Comparison of ENCODE assay signal across 27 cellular contexts in genomic region chr2:37779123-37779522, GRCh38.
DNase-seq lines count a peak whose midpoint lies in the region; ATAC-seq, FAIRE-seq and TF ChIP-seq lines count a peak whose summit lies in the region.
"Had no signal": no experiment of that assay in that cellular context is flagged by ENCODE, and none has a peak within 500 bp of the region (broad histone marks: within the 10 kb centered on the region; RNA-seq: fewer than 3 reads in every experiment).

No MANE protein-coding gene starts in this region.

- TF ChIP-seq POLR2A in sigmoid colon (IDR thresholded peaks at IDR 0.05): no peak

- H3K4me3 ChIP-seq in Caco-2 (ENCODE audit: low read depth, low read length) (no peak overlapping the region), astrocyte (ENCODE audit: insufficient read depth, low read depth, low read length) (no peak overlapping the region), sigmoid colon (no peak overlapping the region)
- H3K4me3 ChIP-seq: dorsolateral prefrontal cortex, neural progenitor cell, thyroid gland had no signal

- peaks cover 63% of the 10 kb centered on the region for H3K4me1 Mint-ChIP-seq in Caco-2 (ENCODE audit: low read depth, unreplicated experiment)
- peaks cover 72% of the 10 kb centered on the region for H3K4me1 Mint-ChIP-seq in astrocyte (ENCODE audit: low read depth, unreplicated experiment)
- peaks cover 84% of the 10 kb centered on the region for H3K4me1 Mint-ChIP-seq in mesothelial cell of epicardium
- H3K4me1 Mint-ChIP-seq in activated T-cell treated with anti-CD3 and anti-CD28 coated beads, Interleukin-2, amount 50 U/mL, for 24 hours (ENCODE audit: low read depth): no peaks in the 10 kb centered on the region
- no peaks in the 10 kb centered on the region for H3K4me1 Mint-ChIP-seq in T-cell
- H3K4me1 Mint-ChIP-seq in activated CD8-positive, alpha-beta T cell treated with anti-CD3 and anti-CD28 coated beads for 36 hours (ENCODE audit: low read depth): no peaks in the 10 kb centered on the region

- H3K27ac ChIP-seq in astrocyte (ENCODE audit: low read depth, low read length) (no peak overlapping the region), sigmoid colon (peak overlapping the region; percentile 80 to 88 (median 82))
- H3K27ac ChIP-seq: dorsolateral prefrontal cortex, neural progenitor cell, RWPE1, thyroid gland had no signal

- no peak overlapping the region for H2AFZ ChIP-seq in astrocyte (ENCODE audit: low read depth, low read length)
- H2AFZ ChIP-seq: neural progenitor cell had no signal

- peak in 3 of 4 donors; percentile 37 to 75 (median 41) for TF ChIP-seq EP300 in sigmoid colon (IDR thresholded peaks at IDR 0.05)

- POLR2A ChIA-PET in Caco-2 (lab: Charles Lee): no interaction called here
- POLR2A ChIA-PET in T-cell (lab: Charles Lee): interaction anchor here in 1 of 2 donors (0.7 kb wide), 1 partner anchor 43 kb away, joined by 3 read pairs; no protein-coding TSS in a partner anchor
- POLR2A ChIA-PET in activated CD8-positive, alpha-beta T cell treated with anti-CD3 and anti-CD28 coated beads for 36 hours (lab: Charles Lee): no interaction called here

- peak; percentile 43 for FAIRE-seq in astrocyte (lab: Jason Lieb, UNC)
- FAIRE-seq: islet of Langerhans had no signal

- H3K79me2 ChIP-seq in astrocyte (ENCODE audit: insufficient read depth, low read length): no peaks in the 10 kb centered on the region

- H3K27me3 ChIP-seq in Caco-2 (replicated peaks; ENCODE audit: control insufficient read depth, insufficient read depth, low read length) (no peaks in the 10 kb centered on the region), astrocyte (ENCODE audit: insufficient read depth, low read length) (no peaks in the 10 kb centered on the region), sigmoid colon (no peaks in the 10 kb centered on the region)
- H3K27me3 ChIP-seq: dorsolateral prefrontal cortex, neural progenitor cell, thyroid gland had no signal

- H3K4me3 Mint-ChIP-seq in Caco-2 (ENCODE audit: unreplicated experiment): no peak overlapping the region
- H3K4me3 Mint-ChIP-seq in astrocyte (ENCODE audit: unreplicated experiment): no peak overlapping the region
- H3K4me3 Mint-ChIP-seq in mesothelial cell of epicardium: no peak overlapping the region
- H3K4me3 Mint-ChIP-seq in activated T-cell treated with anti-CD3 and anti-CD28 coated beads, Interleukin-2, amount 50 U/mL, for 24 hours: no peak overlapping the region
- no peak overlapping the region for H3K4me3 Mint-ChIP-seq in T-cell
- no peak overlapping the region for H3K4me3 Mint-ChIP-seq in activated CD8-positive, alpha-beta T cell treated with anti-CD3 and anti-CD28 coated beads for 36 hours
- H3K4me3 Mint-ChIP-seq: activated T-cell treated with anti-CD3 and anti-CD28 coated beads, Interleukin-2, amount 50 U/mL, for 72 hours; neural progenitor cell had no signal

- DNase-seq in Caco-2: peak in 1 of 2 experiments; percentile 26
- DNase-seq in astrocyte (ENCODE audit: low read depth): no peak
- DNase-seq in mesothelial cell of epicardium (ENCODE audit: low spot score in 2 of 2, unreplicated experiment in 2 of 2): no peak
- no peak for DNase-seq in sigmoid colon
- no peak for DNase-seq in activated T-cell treated with anti-CD3 and anti-CD28 coated beads, Interleukin-2, amount 50 U/mL, for 24 hours
- no peak for DNase-seq in HK-2 (ENCODE audit: unreplicated experiment)
- DNase-seq in T-cell: no peak
- DNase-seq in activated CD8-positive, alpha-beta T cell treated with anti-CD3 and anti-CD28 coated beads for 36 hours: no peak
- DNase-seq: ACHN; activated CD4-positive, alpha-beta T cell treated with anti-CD3 and anti-CD28 coated beads for 4 hours; activated naive CD4-positive, alpha-beta T cell; activated T-cell treated with anti-CD3 and anti-CD28 coated beads, Interleukin-2, amount 50 U/mL, for 72 hours; cerebellar nuclear complex; DMS79; dorsolateral prefrontal cortex; GF-D8; KBM-7; NCI-H1105 treated with DMSO at 0.1 percent for 48 hours; NCI-H2029; NCI-H774; posterior cingulate gyrus; stimulated activated naive CD8-positive, alpha-beta T cell treated with anti-CD3 and anti-CD28 coated beads, Interleukin-15, Interleukin-2, amounts not matched to agents 100 U/mL and 50 U/mL, for 24 hours; thyroid gland had no signal

- no peak overlapping the region for H3K4me2 ChIP-seq in astrocyte (ENCODE audit: low read length)
- H3K4me2 ChIP-seq: neural progenitor cell had no signal

- no TSS peak for BruUV-seq in Caco-2 (replicated peaks; lab: Mats Ljungman, UMichigan)

- H3K9me3 Mint-ChIP-seq in Caco-2 (ENCODE audit: unreplicated experiment): peaks cover 19% of the 10 kb centered on the region
- peaks cover 1% of the 10 kb centered on the region for H3K9me3 Mint-ChIP-seq in astrocyte (ENCODE audit: unreplicated experiment)
- no peaks in the 10 kb centered on the region for H3K9me3 Mint-ChIP-seq in mesothelial cell of epicardium
- H3K9me3 Mint-ChIP-seq in activated T-cell treated with anti-CD3 and anti-CD28 coated beads, Interleukin-2, amount 50 U/mL, for 24 hours: no peaks in the 10 kb centered on the region
- peaks cover 0 to 5% (median 0%) of the 10 kb centered on the region in 3 donors for H3K9me3 Mint-ChIP-seq in T-cell
- H3K9me3 Mint-ChIP-seq in activated CD8-positive, alpha-beta T cell treated with anti-CD3 and anti-CD28 coated beads for 36 hours: no peaks in the 10 kb centered on the region
- H3K9me3 Mint-ChIP-seq: activated T-cell treated with anti-CD3 and anti-CD28 coated beads, Interleukin-2, amount 50 U/mL, for 72 hours had no signal

- WGBS in sigmoid colon, 2 donors: 45 to 65% methylated on average over 5 of the region's 5 CpGs

- no peak overlapping the region for H3K9ac ChIP-seq in astrocyte (ENCODE audit: low read length)
- H3K9ac ChIP-seq: neural progenitor cell had no signal

- CTCF ChIA-PET in Caco-2 (lab: Charles Lee): no interaction called here
- CTCF ChIA-PET in T-cell (lab: Charles Lee): no interaction called here
- CTCF ChIA-PET in activated CD8-positive, alpha-beta T cell treated with anti-CD3 and anti-CD28 coated beads for 36 hours (lab: Charles Lee): no interaction called here

- H3K27ac Mint-ChIP-seq in Caco-2 (ENCODE audit: unreplicated experiment): peak overlapping the region; percentile 1
- H3K27ac Mint-ChIP-seq in astrocyte (ENCODE audit: unreplicated experiment): no peak overlapping the region
- H3K27ac Mint-ChIP-seq in mesothelial cell of epicardium: peak overlapping the region; percentile 88
- no peak overlapping the region for H3K27ac Mint-ChIP-seq in activated T-cell treated with anti-CD3 and anti-CD28 coated beads, Interleukin-2, amount 50 U/mL, for 24 hours
- no peak overlapping the region for H3K27ac Mint-ChIP-seq in T-cell
- no peak overlapping the region for H3K27ac Mint-ChIP-seq in activated CD8-positive, alpha-beta T cell treated with anti-CD3 and anti-CD28 coated beads for 36 hours
- H3K27ac Mint-ChIP-seq: activated T-cell treated with anti-CD3 and anti-CD28 coated beads, Interleukin-2, amount 50 U/mL, for 72 hours; neural progenitor cell had no signal

- H3K27me3 Mint-ChIP-seq in Caco-2 (ENCODE audit: insufficient read depth, unreplicated experiment) (no peaks in the 10 kb centered on the region), astrocyte (ENCODE audit: low read depth, unreplicated experiment) (no peaks in the 10 kb centered on the region), mesothelial cell of epicardium (ENCODE audit: low read depth) (peaks cover 6% of the 10 kb centered on the region), T-cell (peaks cover 0 to 2% of the 10 kb centered on the region in 2 donors)
- H3K27me3 Mint-ChIP-seq in activated T-cell treated with anti-CD3 and anti-CD28 coated beads, Interleukin-2, amount 50 U/mL, for 24 hours: no peaks in the 10 kb centered on the region
- H3K27me3 Mint-ChIP-seq in activated CD8-positive, alpha-beta T cell treated with anti-CD3 and anti-CD28 coated beads for 36 hours: no peaks in the 10 kb centered on the region

- H3K36me3 ChIP-seq in Caco-2 (ENCODE audit: control insufficient read depth, insufficient read depth, low read length) (no peaks in the 10 kb centered on the region), astrocyte (ENCODE audit: insufficient read depth, low read length) (no peaks in the 10 kb centered on the region), sigmoid colon (no peaks in the 10 kb centered on the region)
- H3K36me3 ChIP-seq: neural progenitor cell, thyroid gland had no signal

- peaks cover 7% of the 10 kb centered on the region for H3K36me3 Mint-ChIP-seq in Caco-2 (ENCODE audit: insufficient read depth, unreplicated experiment)
- no peaks in the 10 kb centered on the region for H3K36me3 Mint-ChIP-seq in astrocyte (ENCODE audit: low read depth, unreplicated experiment)
- H3K36me3 Mint-ChIP-seq in mesothelial cell of epicardium: no peaks in the 10 kb centered on the region
- H3K36me3 Mint-ChIP-seq in activated T-cell treated with anti-CD3 and anti-CD28 coated beads, Interleukin-2, amount 50 U/mL, for 24 hours (ENCODE audit: low read depth): no peaks in the 10 kb centered on the region
- H3K36me3 Mint-ChIP-seq in T-cell: no peaks in the 10 kb centered on the region
- H3K36me3 Mint-ChIP-seq in activated CD8-positive, alpha-beta T cell treated with anti-CD3 and anti-CD28 coated beads for 36 hours (ENCODE audit: low read depth): no peaks in the 10 kb centered on the region
- H3K36me3 Mint-ChIP-seq: neural progenitor cell had no signal

- ATAC-seq in T-cell (replicated peaks in 1 of 4): no peak
- ATAC-seq in activated CD8-positive, alpha-beta T cell treated with anti-CD3 and anti-CD28 coated beads for 36 hours: no peak
- ATAC-seq: activated T-cell treated with anti-CD3 and anti-CD28 coated beads, Interleukin-2, amount 50 U/mL, for 72 hours; HCT116; stimulated activated naive CD8-positive, alpha-beta T cell treated with anti-CD3 and anti-CD28 coated beads, Interleukin-15, Interleukin-2, amounts not matched to agents 100 U/mL and 50 U/mL, for 24 hours had no signal

- peaks cover 70% of the 10 kb centered on the region for H3K4me1 ChIP-seq in Caco-2
- H3K4me1 ChIP-seq in astrocyte (ENCODE audit: insufficient read depth, low read length): peaks cover 76% of the 10 kb centered on the region
- peaks cover 0 to 99% (median 94%) of the 10 kb centered on the region in 4 donors for H3K4me1 ChIP-seq in sigmoid colon
- H3K4me1 ChIP-seq: neural progenitor cell had no signal

- no peak for TF ChIP-seq CTCF in Caco-2 (IDR thresholded peaks at IDR 0.05; ENCODE audit: insufficient read depth in 1 of 2, low read depth in 1 of 2, low read length in 1 of 2, severe bottlenecking in 1 of 2, unreplicated experiment in 1 of 2)
- no peak for TF ChIP-seq CTCF in astrocyte (IDR thresholded peaks at IDR 0.05; ENCODE audit: insufficient read depth, low read depth, low read length)
- TF ChIP-seq CTCF in mesothelial cell of epicardium (IDR thresholded peaks at IDR 0.05; ENCODE audit: unreplicated experiment): no peak
- no peak for TF ChIP-seq CTCF in sigmoid colon (IDR thresholded peaks at IDR 0.05)
- TF ChIP-seq CTCF in activated CD8-positive, alpha-beta T cell treated with anti-CD3 and anti-CD28 coated beads for 36 hours (IDR thresholded peaks at IDR 0.05): no peak

- H3K9me3 ChIP-seq in Caco-2 (no peaks in the 10 kb centered on the region), astrocyte (ENCODE audit: insufficient read depth, low read depth, low read length) (no peaks in the 10 kb centered on the region), sigmoid colon (no peaks in the 10 kb centered on the region)
- H3K9me3 ChIP-seq: thyroid gland had no signal

- intact Hi-C loops in Caco-2 (cut with micrococcal nuclease; ENCODE audit: unreplicated experiment) (loop anchor here (1.0 to 2.0 kb wide), 2 partner anchors 11 to 18 kb away; no protein-coding TSS in a partner anchor), sigmoid colon (cut with DNase I) (loop anchor here (2.0 to 5.0 kb wide), 3 partner anchors 78 to 108 kb away; partner anchors contain the start of gene CDC42EP3)
- intact Hi-C loops in activated CD8-positive, alpha-beta T cell treated with anti-CD3 and anti-CD28 coated beads for 36 hours (cut with micrococcal nuclease): no loop called here

- no peaks in the 10 kb centered on the region for H4K20me1 ChIP-seq in astrocyte (ENCODE audit: insufficient read depth, low read length)

Comparison
In these comparisons a context has a peak if more than half of its experiments do, and no peak if none do; other contexts are left out.
1. H3K27ac Mint-ChIP-seq: peak in Caco-2 (single experiment) and mesothelial cell of epicardium (single experiment); none in astrocyte (single experiment), activated T-cell treated with anti-CD3 and anti-CD28 coated beads, Interleukin-2, amount 50 U/mL, for 24 hours (single experiment), T-cell (0 of 2) and activated CD8-positive, alpha-beta T cell treated with anti-CD3 and anti-CD28 coated beads for 36 hours (single experiment).